Comparison of ENCODE assay signal across 8 cellular contexts in the genomic region with DNA sequence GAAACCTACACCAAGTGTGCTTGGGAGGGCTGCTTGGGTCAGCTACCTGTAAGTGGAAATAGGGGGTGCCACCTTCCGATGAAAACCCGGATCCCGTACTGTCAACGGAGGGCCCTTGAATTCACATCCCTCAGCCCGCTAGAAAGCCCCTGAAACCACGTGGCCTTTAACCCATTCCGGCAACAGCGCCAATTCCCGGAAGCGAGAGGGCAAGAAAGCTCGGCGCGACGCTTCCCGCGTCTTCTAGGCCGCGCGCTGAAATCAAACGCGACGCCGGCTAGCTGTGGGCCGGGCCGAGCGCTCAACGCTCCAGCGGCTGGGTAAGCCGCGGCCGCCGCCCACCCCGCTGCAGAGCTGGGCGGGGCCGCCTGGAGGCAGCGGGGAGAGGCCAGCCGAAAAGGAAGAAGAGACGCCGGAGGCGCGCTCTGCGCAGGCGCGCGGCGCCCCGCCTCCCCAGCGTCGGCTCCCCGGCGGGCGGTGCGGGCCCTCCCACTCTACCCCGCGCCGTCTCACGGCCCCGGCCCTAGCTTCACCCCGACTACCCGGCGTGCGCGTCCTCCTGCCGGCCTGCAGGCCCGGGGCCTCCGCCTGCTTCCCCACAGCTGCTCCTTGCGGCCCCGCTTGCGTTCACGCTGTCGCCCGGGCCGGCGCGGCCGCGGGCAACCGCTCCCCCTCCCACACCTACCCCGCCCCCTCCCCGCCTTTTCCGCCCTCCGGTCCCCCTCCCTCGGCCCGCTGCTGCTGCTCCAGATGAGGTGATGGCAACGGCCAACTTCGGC.
DNase-seq lines count a peak whose midpoint lies in the region; ATAC-seq lines count a peak whose summit lies in the region.

A gene (plus strand): TSS at position 492 of the 779 bp plus-strand sequence. CDS start 267 bp downstream, at position 759.

- ATAC-seq in GM19043 (IDR thresholded peaks at IDR 0.05; ENCODE audit: low read depth, unreplicated experiment) (peak; percentile 90), HG03354 (IDR thresholded peaks at IDR 0.05; ENCODE audit: poor library complexity, severe bottlenecking, unreplicated experiment) (peak; percentile 90)

- peak; percentile 86 to 89 for DNase-seq in AML-193 (lab: John Stamatoyannopoulos, UW)
- peak; percentile 82 to 96 for DNase-seq in NCI-H446 (lab: John Stamatoyannopoulos, UW)
- DNase-seq in activated CD4-positive, CD25-positive, alpha-beta regulatory T cell treated with anti-CD3 and anti-CD28 coated beads, Interleukin-2, amount 50 U/mL, for 16 hours (ENCODE audit: low read depth, low spot score): peak; percentile 79
- DNase-seq in central memory CD4-positive, alpha-beta T cell: peak; percentile 95
- DNase-seq in iris pigment epithelial cell (ENCODE audit: low read depth): peak; percentile 92
- peak; percentile 82 to 83 for DNase-seq in stimulated activated CD4-positive, alpha-beta T cell treated with anti-CD3 and anti-CD28 coated beads, Interleukin-12 subunit alpha, Interleukin-12 subunit beta, amount 100 ng/mL, for 24 hours (ENCODE audit: low read depth in 2 of 2)

Comparison
In these comparisons a context has a peak if more than half of its experiments do, and no peak if none do; other contexts are left out.
1. Peak in every context shown above with its lines: DNase-seq and ATAC-seq.